8 cellular contexts compared by ENCODE assay signal in genomic region chr16:50741808-50742520, GRCh38. TPM values are rescaled to one million over a fixed set of nuclear protein-coding genes. Genes with fewer than 3 reads are reported as not detected.
DNase-seq lines count a peak whose midpoint lies in the region; ATAC-seq and TF ChIP-seq lines count a peak whose summit lies in the region.

Gene CYLD (plus strand): TSS chr16:50742086. CDS start chr16:50749699, 7,613 bp downstream.

- POLR2A ChIA-PET in CD8-positive, alpha-beta T cell (lab: Charles Lee): interaction anchor here (0.6 to 2.5 kb wide), 17 partner anchors 11 to 676 kb away, joined by 3 to 10 read pairs (median 4); partner anchors contain the start of genes HEATR3, NOD2 and SNX20

- peaks cover 32% of the 10 kb centered on the region for H3K36me3 Mint-ChIP-seq in CD8-positive, alpha-beta T cell

- H3K36me3 ChIP-seq in CD8-positive, alpha-beta T cell (ENCODE audit: insufficient read depth, low read length): no peaks in the 10 kb centered on the region
- H3K36me3 ChIP-seq in lower lobe of right lung: peaks cover 13% of the 10 kb centered on the region

- CTCF ChIA-PET in CD8-positive, alpha-beta T cell (lab: Charles Lee): interaction anchor here (0.7 to 2.1 kb wide), 7 partner anchors 22 to 415 kb away, joined by 3 to 7 read pairs (median 4); no protein-coding TSS in a partner anchor

- intact Hi-C loops in CD8-positive, alpha-beta T cell (cut with DNase I, micrococcal nuclease): loop anchor here (1.0 to 10.0 kb wide), 11 partner anchors 61 to 717 kb away; partner anchors contain the start of genes HEATR3 (in 2 of the 2), ADCY7 (in 1 of the 2), BRD7 (in 1 of the 2) and CNEP1R1 (in 1 of the 2)
- intact Hi-C loops in lower lobe of right lung (cut with DNase I): no loop called here

- peak; percentile 97 to 100 (median 99) for DNase-seq in CD8-positive, alpha-beta T cell
- DNase-seq in HS-27A (ENCODE audit: low read depth): peak; percentile 96
- DNase-seq in NK-92 (lab: John Stamatoyannopoulos, UW; ENCODE audit: unreplicated experiment): peak; percentile 96
- DNase-seq in activated CD8-positive, alpha-beta memory T cell treated with anti-CD3 and anti-CD28 coated beads for 1 hour (ENCODE audit: extremely low read depth in 1 of 2, low read depth in 1 of 2): peak; percentile 97 to 99
- peak; percentile 99 for DNase-seq in effector CD4-positive, alpha-beta T cell
- peak; percentile 100 for DNase-seq in lower lobe of right lung
- peak; percentile 99 for DNase-seq in stimulated activated CD4-positive, alpha-beta T cell treated with anti-CD3 and anti-CD28 coated beads, TNF-alpha, amount 100 ng/mL, for 24 hours (ENCODE audit: low read depth in 3 of 3)

- ATAC-seq in CD8-positive, alpha-beta T cell: peak; percentile 88
- peak; percentile 95 for ATAC-seq in GM19467 (IDR thresholded peaks at IDR 0.05; ENCODE audit: unreplicated experiment)
- peak; percentile 98 to 99 for ATAC-seq in lower lobe of right lung

- no peaks in the 10 kb centered on the region for H3K9me3 ChIP-seq in CD8-positive, alpha-beta T cell (ENCODE audit: low read length)
- H3K9me3 ChIP-seq in lower lobe of right lung: no peaks in the 10 kb centered on the region

- peak within 1 kb of the TSS; percentile 91 for H3K4me3 ChIP-seq in CD8-positive, alpha-beta T cell (ENCODE audit: low read depth, low read length)
- peak within 1 kb of the TSS; percentile 77 for H3K4me3 ChIP-seq in lower lobe of right lung

- peak within 1 kb of the TSS; percentile 99 for H3K27ac Mint-ChIP-seq in CD8-positive, alpha-beta T cell

- H3K27me3 ChIP-seq in CD8-positive, alpha-beta T cell (ENCODE audit: insufficient read depth, low read length): no peaks in the 10 kb centered on the region
- H3K27me3 ChIP-seq in lower lobe of right lung (ENCODE audit: low read depth): no peaks in the 10 kb centered on the region

- TF ChIP-seq CTCF in CD8-positive, alpha-beta T cell (IDR thresholded peaks at IDR 0.05): no peak
- TF ChIP-seq CTCF in lower lobe of right lung (IDR thresholded peaks at IDR 0.05): no peak

- H3K27me3 Mint-ChIP-seq in CD8-positive, alpha-beta T cell (ENCODE audit: low read depth): no peaks in the 10 kb centered on the region

- peaks cover 36% of the 10 kb centered on the region for H3K4me1 ChIP-seq in CD8-positive, alpha-beta T cell (ENCODE audit: insufficient read depth, low read length)
- peaks cover 41% of the 10 kb centered on the region for H3K4me1 ChIP-seq in lower lobe of right lung

- peaks cover 45% of the 10 kb centered on the region for H3K4me1 Mint-ChIP-seq in CD8-positive, alpha-beta T cell (ENCODE audit: low read depth)

- no peaks in the 10 kb centered on the region for H3K9me3 Mint-ChIP-seq in CD8-positive, alpha-beta T cell

- peak within 1 kb of the TSS; percentile 98 for H3K4me3 Mint-ChIP-seq in CD8-positive, alpha-beta T cell

- H3K27ac ChIP-seq in CD8-positive, alpha-beta T cell (ENCODE audit: low read depth, low read length): peak within 1 kb of the TSS; percentile 95
- peak within 1 kb of the TSS; percentile 92 for H3K27ac ChIP-seq in lower lobe of right lung

RNA-seq across cellular contexts. Expression of gene CYLD, which starts in this region (rescaled TPM):
- 100 to 1,000 TPM; 341 TPM for total RNA-seq in CD8-positive, alpha-beta T cell
- total RNA-seq in lower lobe of right lung: 45.8 TPM

Comparison
In these comparisons a context has a peak if more than half of its experiments do, and no peak if none do; other contexts are left out.
1. Peak in every context shown above with its lines: DNase-seq, ATAC-seq, H3K4me3 ChIP-seq and H3K27ac ChIP-seq.